ENCODE assay signal across 21 cellular contexts in genomic region chr13:61040180-61040579, GRCh38.
"Had no signal": no experiment of that assay in that cellular context is flagged by ENCODE, and none has a peak within 500 bp of the region (broad histone marks: within the 10 kb centered on the region; RNA-seq: fewer than 3 reads in every experiment).

No MANE protein-coding gene starts in this region.

- H3K27ac ChIP-seq: cardiac muscle cell, KMS-11, VCaP had no signal

- H3K27me3 ChIP-seq: cardiac muscle cell had no signal

- H3K9ac ChIP-seq: KMS-11 had no signal

- H3K36me3 ChIP-seq: cardiac muscle cell had no signal

- DNase-seq: activated CD4-positive, alpha-beta memory T cell treated with anti-CD3 and anti-CD28 coated beads, Interleukin-2, amount 10 ng/mL, durations not matched to agents 7 days and 5 days; activated CD4-positive, alpha-beta T cell treated with anti-CD3 and anti-CD28 coated beads, Interleukin-2, amount 50 U/mL, for 1 hour; activated CD4-positive, CD25-positive, alpha-beta regulatory T cell; activated gamma-delta T cell treated with Interleukin-2 at 50 U/mL for 16 hours; activated naive CD4-positive, alpha-beta T cell treated with anti-CD3 and anti-CD28 coated beads, Interleukin-2, amount 10 ng/mL, durations not matched to agents 7 days and 5 days; activated naive CD8-positive, alpha-beta T cell treated with anti-CD3 and anti-CD28 coated beads for 36 hours; activated T-cell treated with anti-CD3 and anti-CD28 coated beads for 4 hours; activated T-cell treated with anti-CD3 and anti-CD28 coated beads, Interleukin-2, amount 50 U/mL, for 48 hours; MM.1S; NCI-H1105 treated with DMSO at 0.1 percent for 48 hours; NCI-H1436 treated with DMSO at 0.1 percent for 48 hours; NCI-H187; NCI-H2081; NCI-H524; PC-3; SHP77 treated with DMSO at 0.1 percent for 48 hours; T-helper 17 cell; T-helper 9 cell had no signal

- H3K4me3 ChIP-seq: cardiac muscle cell had no signal

- H3K4me2 ChIP-seq: KMS-11 had no signal
